In genomic region chr4:46081211-46081610, GRCh38 we compare ENCODE assay signal across 28 cellular contexts. TPM values are rescaled to one million over a fixed set of nuclear protein-coding genes. Genes with fewer than 3 reads are reported as not detected.
"Had no signal": no experiment of that assay in that cellular context is flagged by ENCODE, and none has a peak within 500 bp of the region (broad histone marks: within the 10 kb centered on the region; RNA-seq: fewer than 3 reads in every experiment).

No MANE protein-coding gene starts in this region.

- H3K9me3 ChIP-seq: left ventricle myocardium inferior, ovary, right atrium auricular region, right lobe of liver, tibial nerve, uterus had no signal

- ATAC-seq: natural killer cell; right lobe of liver; stimulated activated memory B cell treated with anti-CD40 and anti-IgM and Interleukin-4, amounts not matched to agents 10 μg/mL and 1 μg/mL and 100 μg/mL, for 72 hours; stimulated activated naive CD8-positive, alpha-beta T cell treated with anti-CD3 and anti-CD28 coated beads, Interleukin-15, amount 100 ng/mL, for 72 hours had no signal

- H3K4me2 ChIP-seq: smooth muscle cell had no signal

- H3K27ac ChIP-seq: left ventricle myocardium inferior, ovary, right atrium auricular region, right lobe of liver, tibial nerve, uterus had no signal

- H3K4me1 ChIP-seq: left ventricle myocardium inferior, right atrium auricular region, right lobe of liver, tibial nerve, uterus had no signal

- H3K36me3 ChIP-seq: left ventricle myocardium inferior, ovary, right atrium auricular region, right lobe of liver, tibial nerve had no signal

- DNase-seq: islet precursor cell; left ventricle myocardium inferior; mesendoderm; naive B cell; natural killer cell; nephron progenitor cell; ovary; right lobe of liver; stimulated activated CD4-positive, alpha-beta T cell treated with anti-CD3 and anti-CD28 coated beads, Interleukin-1b, Interleukin-23, amount 100 ng/mL, for 48 hours; stimulated activated CD4-positive, alpha-beta T cell treated with anti-CD3 and anti-CD28 coated beads, Interleukin-2, amount 100 ng/mL, for 48 hours; stimulated activated CD4-positive, alpha-beta T cell treated with anti-CD3 and anti-CD28 coated beads, Interleukin-4, amount 100 ng/mL, for 4 hours; stimulated activated CD8-positive, alpha-beta memory T cell treated with anti-CD3 and anti-CD28 coated beads, Interleukin-4, amount 100 ng/mL, for 48 hours; stimulated activated naive CD4-positive, alpha-beta T cell treated with Interleukin-2 at 50 U/mL for 16 hours; stimulated activated naive CD8-positive, alpha-beta T cell treated with anti-CD3 and anti-CD28 coated beads, Interleukin-15, amount 100 ng/mL, for 72 hours; substantia nigra; uterus had no signal

- H3K4me3 ChIP-seq: left ventricle myocardium inferior, lung, ovary, right atrium auricular region, right lobe of liver, smooth muscle cell, tibial nerve, uterus had no signal

- H3K27me3 ChIP-seq: ovary, right atrium auricular region, right lobe of liver, tibial nerve, uterus had no signal

RNA-seq across cellular contexts. Expression of gene GABRG1, which starts 42.6 kb away (rescaled TPM):
- total RNA-seq: kidney epithelial cell, left ventricle myocardium inferior, lower leg skin, mononuclear cell, natural killer cell, progenitor cell of endocrine pancreas, pulmonary artery endothelial cell, renal cortical epithelial cell, right atrium auricular region, right lobe of liver, smooth muscle cell, ureter had no signal
- polyA plus RNA-seq: lung, smooth muscle cell had no signal
